1 cellular context compared by ENCODE assay signal in genomic region chr6:134744301-134744700, GRCh38.
TF ChIP-seq lines count a peak whose summit lies in the region.

No MANE protein-coding gene starts in this region.

TF ChIP-seq in IMR-90, 13 proteins besides CTCF, POLR2A, EP300 and RAD21 (continued from another document):
- no peak for TF ChIP-seq USF2 (IDR thresholded peaks at IDR 0.05; ENCODE audit: low read depth, low read length)
- TF ChIP-seq CHD1 (IDR thresholded peaks at IDR 0.05; ENCODE audit: low read depth, low read length): no peak
- no peak for TF ChIP-seq RFX5 (IDR thresholded peaks at IDR 0.05; ENCODE audit: low read depth, low read length)
- TF ChIP-seq SMC3 (IDR thresholded peaks at IDR 0.05; ENCODE audit: low read depth, low read length): no peak
- TF ChIP-seq ELK1 (IDR thresholded peaks at IDR 0.05; ENCODE audit: borderline replicate concordance, low read depth, low read length): no peak
- no peak for TF ChIP-seq CEBPB (IDR thresholded peaks at IDR 0.05; ENCODE audit: low read depth, low read length)
- no peak for TF ChIP-seq BHLHE40 (IDR thresholded peaks at IDR 0.05; ENCODE audit: low read depth, low read length)
